1 cellular context compared by ENCODE assay signal in the genomic region with DNA sequence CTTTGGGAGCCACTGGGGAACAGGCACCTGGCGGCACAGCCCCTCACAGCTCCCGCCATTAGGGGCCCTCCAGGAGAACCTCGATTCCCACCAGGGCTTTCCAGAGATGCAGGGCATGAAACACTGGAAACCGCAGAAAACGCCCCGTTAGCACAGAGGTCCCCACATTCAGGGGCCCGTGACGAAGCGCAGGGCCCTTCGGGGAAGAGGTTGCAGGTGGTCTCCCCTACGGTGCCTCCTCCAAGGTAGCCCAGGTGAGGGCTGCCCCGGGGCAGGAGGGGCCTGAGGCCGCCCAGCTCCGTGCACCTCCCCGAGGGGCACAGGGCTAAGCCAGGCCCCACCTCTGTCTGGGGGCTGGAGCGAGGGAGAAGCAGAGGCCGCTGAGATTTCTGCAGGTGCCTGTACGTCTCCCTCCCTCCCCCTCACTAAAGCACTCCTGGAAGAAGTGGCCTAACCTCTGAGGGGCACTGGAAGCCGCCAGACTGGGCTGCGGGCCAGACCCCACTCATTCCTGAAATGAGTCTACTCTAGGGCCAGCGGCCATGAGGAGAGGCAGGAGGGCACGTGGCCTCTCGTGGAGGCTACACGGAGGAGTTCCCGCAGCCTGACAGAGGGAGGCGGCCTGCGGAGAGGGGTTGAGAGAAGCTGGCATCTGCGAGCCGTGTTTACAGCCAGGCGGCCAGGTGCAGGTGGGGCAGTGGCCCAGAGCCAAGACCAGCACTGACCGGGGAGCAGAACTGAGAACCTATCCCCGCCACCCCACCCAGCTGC.
TF ChIP-seq lines count a peak whose summit lies in the region.

No MANE protein-coding gene starts in this region.

TF ChIP-seq in GM12878, 131 proteins besides CTCF, POLR2A, EP300 and RAD21:
- TF ChIP-seq MXI1 (IDR thresholded peaks at IDR 0.05; ENCODE audit: low read depth, low read length) (no peak), USF1 (IDR thresholded peaks at IDR 0.05; ENCODE audit: borderline replicate concordance, extremely low read length, insufficient read depth, low read depth, low read length) (no peak), DPF2 (IDR thresholded peaks at IDR 0.05) (peak; percentile 50; the same call in 1 of the 2 replicates), NR2F1 (conservative IDR thresholded peaks at IDR 0.05) (peak; percentile 40; the same call in 1 of the 2 replicates), ATF3 (IDR thresholded peaks at IDR 0.05; ENCODE audit: borderline replicate concordance, extremely low read depth, low read depth, low read length) (no peak), MEF2B (IDR thresholded peaks at IDR 0.05; ENCODE audit: partially characterized antibody, poor library complexity, severe bottlenecking) (no peak), FOS (IDR thresholded peaks at IDR 0.05; ENCODE audit: borderline replicate concordance, extremely low read depth, insufficient read length) (no peak), IKZF1 (conservative IDR thresholded peaks at IDR 0.05) (peak; percentile 29; the same call in 1 of the 2 replicates), BHLHE40 (IDR thresholded peaks at IDR 0.05; ENCODE audit: borderline replicate concordance in 1 of 2, low read depth in 2 of 2, low read length in 1 of 2) (peak in 1 of 2 experiments; percentile 50; a peak in 1 of 4 replicates)
- TF ChIP-seq, protein P1, sequence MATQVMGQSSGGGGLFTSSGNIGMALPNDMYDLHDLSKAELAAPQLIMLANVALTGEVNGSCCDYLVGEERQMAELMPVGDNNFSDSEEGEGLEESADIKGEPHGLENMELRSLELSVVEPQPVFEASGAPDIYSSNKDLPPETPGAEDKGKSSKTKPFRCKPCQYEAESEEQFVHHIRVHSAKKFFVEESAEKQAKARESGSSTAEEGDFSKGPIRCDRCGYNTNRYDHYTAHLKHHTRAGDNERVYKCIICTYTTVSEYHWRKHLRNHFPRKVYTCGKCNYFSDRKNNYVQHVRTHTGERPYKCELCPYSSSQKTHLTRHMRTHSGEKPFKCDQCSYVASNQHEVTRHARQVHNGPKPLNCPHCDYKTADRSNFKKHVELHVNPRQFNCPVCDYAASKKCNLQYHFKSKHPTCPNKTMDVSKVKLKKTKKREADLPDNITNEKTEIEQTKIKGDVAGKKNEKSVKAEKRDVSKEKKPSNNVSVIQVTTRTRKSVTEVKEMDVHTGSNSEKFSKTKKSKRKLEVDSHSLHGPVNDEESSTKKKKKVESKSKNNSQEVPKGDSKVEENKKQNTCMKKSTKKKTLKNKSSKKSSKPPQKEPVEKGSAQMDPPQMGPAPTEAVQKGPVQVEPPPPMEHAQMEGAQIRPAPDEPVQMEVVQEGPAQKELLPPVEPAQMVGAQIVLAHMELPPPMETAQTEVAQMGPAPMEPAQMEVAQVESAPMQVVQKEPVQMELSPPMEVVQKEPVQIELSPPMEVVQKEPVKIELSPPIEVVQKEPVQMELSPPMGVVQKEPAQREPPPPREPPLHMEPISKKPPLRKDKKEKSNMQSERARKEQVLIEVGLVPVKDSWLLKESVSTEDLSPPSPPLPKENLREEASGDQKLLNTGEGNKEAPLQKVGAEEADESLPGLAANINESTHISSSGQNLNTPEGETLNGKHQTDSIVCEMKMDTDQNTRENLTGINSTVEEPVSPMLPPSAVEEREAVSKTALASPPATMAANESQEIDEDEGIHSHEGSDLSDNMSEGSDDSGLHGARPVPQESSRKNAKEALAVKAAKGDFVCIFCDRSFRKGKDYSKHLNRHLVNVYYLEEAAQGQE (IDR thresholded peaks at IDR 0.05; ENCODE audit: low read depth, low read length): no peak
- TF ChIP-seq, protein P2, sequence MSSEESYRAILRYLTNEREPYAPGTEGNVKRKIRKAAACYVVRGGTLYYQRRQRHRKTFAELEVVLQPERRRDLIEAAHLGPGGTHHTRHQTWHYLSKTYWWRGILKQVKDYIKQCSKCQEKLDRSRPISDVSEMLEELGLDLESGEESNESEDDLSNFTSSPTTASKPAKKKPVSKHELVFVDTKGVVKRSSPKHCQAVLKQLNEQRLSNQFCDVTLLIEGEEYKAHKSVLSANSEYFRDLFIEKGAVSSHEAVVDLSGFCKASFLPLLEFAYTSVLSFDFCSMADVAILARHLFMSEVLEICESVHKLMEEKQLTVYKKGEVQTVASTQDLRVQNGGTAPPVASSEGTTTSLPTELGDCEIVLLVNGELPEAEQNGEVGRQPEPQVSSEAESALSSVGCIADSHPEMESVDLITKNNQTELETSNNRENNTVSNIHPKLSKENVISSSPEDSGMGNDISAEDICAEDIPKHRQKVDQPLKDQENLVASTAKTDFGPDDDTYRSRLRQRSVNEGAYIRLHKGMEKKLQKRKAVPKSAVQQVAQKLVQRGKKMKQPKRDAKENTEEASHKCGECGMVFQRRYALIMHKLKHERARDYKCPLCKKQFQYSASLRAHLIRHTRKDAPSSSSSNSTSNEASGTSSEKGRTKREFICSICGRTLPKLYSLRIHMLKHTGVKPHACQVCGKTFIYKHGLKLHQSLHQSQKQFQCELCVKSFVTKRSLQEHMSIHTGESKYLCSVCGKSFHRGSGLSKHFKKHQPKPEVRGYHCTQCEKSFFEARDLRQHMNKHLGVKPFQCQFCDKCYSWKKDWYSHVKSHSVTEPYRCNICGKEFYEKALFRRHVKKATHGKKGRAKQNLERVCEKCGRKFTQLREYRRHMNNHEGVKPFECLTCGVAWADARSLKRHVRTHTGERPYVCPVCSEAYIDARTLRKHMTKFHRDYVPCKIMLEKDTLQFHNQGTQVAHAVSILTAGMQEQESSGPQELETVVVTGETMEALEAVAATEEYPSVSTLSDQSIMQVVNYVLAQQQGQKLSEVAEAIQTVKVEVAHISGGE (CRISPR knock-in tag; IDR thresholded peaks at IDR 0.05): no peak
- TF ChIP-seq, protein P3, sequence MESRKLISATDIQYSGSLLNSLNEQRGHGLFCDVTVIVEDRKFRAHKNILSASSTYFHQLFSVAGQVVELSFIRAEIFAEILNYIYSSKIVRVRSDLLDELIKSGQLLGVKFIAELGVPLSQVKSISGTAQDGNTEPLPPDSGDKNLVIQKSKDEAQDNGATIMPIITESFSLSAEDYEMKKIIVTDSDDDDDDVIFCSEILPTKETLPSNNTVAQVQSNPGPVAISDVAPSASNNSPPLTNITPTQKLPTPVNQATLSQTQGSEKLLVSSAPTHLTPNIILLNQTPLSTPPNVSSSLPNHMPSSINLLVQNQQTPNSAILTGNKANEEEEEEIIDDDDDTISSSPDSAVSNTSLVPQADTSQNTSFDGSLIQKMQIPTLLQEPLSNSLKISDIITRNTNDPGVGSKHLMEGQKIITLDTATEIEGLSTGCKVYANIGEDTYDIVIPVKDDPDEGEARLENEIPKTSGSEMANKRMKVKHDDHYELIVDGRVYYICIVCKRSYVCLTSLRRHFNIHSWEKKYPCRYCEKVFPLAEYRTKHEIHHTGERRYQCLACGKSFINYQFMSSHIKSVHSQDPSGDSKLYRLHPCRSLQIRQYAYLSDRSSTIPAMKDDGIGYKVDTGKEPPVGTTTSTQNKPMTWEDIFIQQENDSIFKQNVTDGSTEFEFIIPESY (IDR thresholded peaks at IDR 0.05): no peak
- TF ChIP-seq, protein P4, sequence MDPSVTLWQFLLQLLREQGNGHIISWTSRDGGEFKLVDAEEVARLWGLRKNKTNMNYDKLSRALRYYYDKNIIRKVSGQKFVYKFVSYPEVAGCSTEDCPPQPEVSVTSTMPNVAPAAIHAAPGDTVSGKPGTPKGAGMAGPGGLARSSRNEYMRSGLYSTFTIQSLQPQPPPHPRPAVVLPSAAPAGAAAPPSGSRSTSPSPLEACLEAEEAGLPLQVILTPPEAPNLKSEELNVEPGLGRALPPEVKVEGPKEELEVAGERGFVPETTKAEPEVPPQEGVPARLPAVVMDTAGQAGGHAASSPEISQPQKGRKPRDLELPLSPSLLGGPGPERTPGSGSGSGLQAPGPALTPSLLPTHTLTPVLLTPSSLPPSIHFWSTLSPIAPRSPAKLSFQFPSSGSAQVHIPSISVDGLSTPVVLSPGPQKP (IDR thresholded peaks at IDR 0.05; ENCODE audit: low read depth, low read length): no peak
